Comparison of ENCODE assay signal across 8 cellular contexts in genomic region chr1:26306290-26307221, GRCh38. TPM values are rescaled to one million over a fixed set of nuclear protein-coding genes. Genes with fewer than 3 reads are reported as not detected.
DNase-seq lines count a peak whose midpoint lies in the region; ATAC-seq and TF ChIP-seq lines count a peak whose summit lies in the region.

UBXN11 (minus strand) TSS chr1:26306636; CDS start chr1:26302883, 3,753 bp downstream.

- POLR2A ChIA-PET in CD4-positive, alpha-beta T cell (lab: Charles Lee) = interaction anchor here (0.6 to 8.5 kb wide), 11 partner anchors 9 to 537 kb away, joined by 3 to 270 read pairs (median 11); partner anchors contain the start of genes CD52, HMGN2 and SH3BGRL3

- no peak for TF ChIP-seq CTCF in CD4-positive, alpha-beta T cell (IDR thresholded peaks at IDR 0.05)
- peak in 11 of 56 donors; percentile 4 to 40 (median 20) for TF ChIP-seq CTCF in dorsolateral prefrontal cortex (IDR thresholded peaks at IDR 0.05 in 54 of 56, conservative IDR thresholded peaks at IDR 0.05 in 2 of 56; ENCODE audit: low read depth in 1 of 56, partially characterized antibody in 56 of 56)
- TF ChIP-seq CTCF in lower leg skin (IDR thresholded peaks at IDR 0.05) = no peak

- H3K27me3 ChIP-seq in CD4-positive, alpha-beta T cell (ENCODE audit: control insufficient read depth, insufficient read depth, low read length) = no peaks in the 10 kb centered on the region
- H3K27me3 ChIP-seq in dorsolateral prefrontal cortex = no peaks in the 10 kb centered on the region

- intact Hi-C loops in CD4-positive, alpha-beta T cell (cut with DNase I, micrococcal nuclease) = loop anchor here (1.0 kb wide), 3 partner anchors 9 to 22 kb away; no protein-coding TSS in a partner anchor
- intact Hi-C loops in dorsolateral prefrontal cortex (cut with DNase I) (no loop called here), lower leg skin (cut with DNase I; ENCODE audit: low total_unique reads) (no loop called here)

- ATAC-seq in CD4-positive, alpha-beta T cell (ENCODE audit: poor library complexity) = peak; percentile 94
- ATAC-seq in GM19452 (IDR thresholded peaks at IDR 0.05; ENCODE audit: unreplicated experiment) (peak; percentile 97), HG03575 (IDR thresholded peaks at IDR 0.05; ENCODE audit: extremely low read depth, insufficient number of reproducible peaks, low FRiP score, unreplicated experiment) (peak; percentile 56)

- H3K4me3 ChIP-seq in dorsolateral prefrontal cortex = peak within 1 kb of the TSS; percentile 55 to 97 (median 81)
- H3K4me3 ChIP-seq in lower leg skin (ENCODE audit: low read depth, poor library complexity, severe bottlenecking) = peak within 1 kb of the TSS; percentile 68

- no peaks in the 10 kb centered on the region for H3K9me3 ChIP-seq in CD4-positive, alpha-beta T cell (ENCODE audit: control insufficient read depth, low read length)

- no peak for TF ChIP-seq POLR2A in lower leg skin (IDR thresholded peaks at IDR 0.05)

- no peaks in the 10 kb centered on the region for H3K9me3 Mint-ChIP-seq in CD4-positive, alpha-beta T cell

- peak; percentile 81 to 93 (median 88) for DNase-seq in CD4-positive, alpha-beta T cell
- DNase-seq in NCI-H82 (lab: John Stamatoyannopoulos, UW) (peak; percentile 99), dorsolateral prefrontal cortex (peak; percentile 65 to 94 (median 91)), lower leg skin (ENCODE audit: low spot score in 2 of 2) (peak; percentile 90 to 96)
- DNase-seq in activated CD4-positive, alpha-beta T cell treated with anti-CD3 and anti-CD28 coated beads, Interleukin-2, amount 50 U/mL, for 4 hours = peak; percentile 89
- DNase-seq in stimulated activated CD4-positive, alpha-beta T cell treated with anti-CD3 and anti-CD28 coated beads, Interleukin-4, amount 100 ng/mL, for 4 hours = peak; percentile 84 to 92

- no peaks in the 10 kb centered on the region for H3K36me3 Mint-ChIP-seq in CD4-positive, alpha-beta T cell (ENCODE audit: low read depth)

- WGBS in lower leg skin, 2 donors = 2 to 3% methylated on average over 31 to 33 of the region's 51 CpGs

- peak within 1 kb of the TSS; percentile 67 for H3K27ac ChIP-seq in CD4-positive, alpha-beta T cell (ENCODE audit: low read depth, low read length)
- peak within 1 kb of the TSS in 9 of 59 donors; percentile 4 to 67 (median 26) for H3K27ac ChIP-seq in dorsolateral prefrontal cortex

- CTCF ChIA-PET in CD4-positive, alpha-beta T cell (lab: Charles Lee) = interaction anchor here (0.6 to 5.1 kb wide), 13 partner anchors 9 to 110 kb away, joined by 3 to 33 read pairs (median 8); partner anchors contain the start of genes CD52, CEP85 and SH3BGRL3

- H3K27ac Mint-ChIP-seq in CD4-positive, alpha-beta T cell = peak within 1 kb of the TSS; percentile 87

- peaks cover 34% of the 10 kb centered on the region for H3K4me1 Mint-ChIP-seq in CD4-positive, alpha-beta T cell (ENCODE audit: low read depth)

- H3K4me3 Mint-ChIP-seq in CD4-positive, alpha-beta T cell = peak within 1 kb of the TSS; percentile 94

- no peaks in the 10 kb centered on the region for H3K27me3 Mint-ChIP-seq in CD4-positive, alpha-beta T cell

RNA-seq across cellular contexts. Expression of gene UBXN11, which starts in this region (rescaled TPM):
- 10 to 100 TPM; 39.3 to 42.3 TPM for total RNA-seq in CD4-positive, alpha-beta T cell
- 10 to 100 TPM; 17.6 to 43.2 (median 31.5) TPM for total RNA-seq in dorsolateral prefrontal cortex
- 1 to 10 TPM; 5.1 to 9.6 (median 5.8) TPM for total RNA-seq in lower leg skin

Comparison
In these comparisons a context has a peak if more than half of its experiments do, and no peak if none do; other contexts are left out.
1. intact Hi-C loops: an anchor here in CD4-positive, alpha-beta T cell (1.0 kb wide); none called in dorsolateral prefrontal cortex and lower leg skin.